Comparison of ENCODE assay signal across 9 cellular contexts in genomic region chr10:33134011-33134751, GRCh38.
DNase-seq lines count a peak whose midpoint lies in the region; ATAC-seq, FAIRE-seq and TF ChIP-seq lines count a peak whose summit lies in the region.
"Had no signal": no experiment of that assay in that cellular context is flagged by ENCODE, and none has a peak within 500 bp of the region (broad histone marks: within the 10 kb centered on the region; RNA-seq: fewer than 3 reads in every experiment).

No MANE protein-coding gene starts in this region.

- peak; percentile 98 for FAIRE-seq in H54 (lab: Jason Lieb, UNC)

- H3K4me3 Mint-ChIP-seq in CD8-positive, alpha-beta T cell, result no peak overlapping the region
- no peak overlapping the region for H3K4me3 Mint-ChIP-seq in activated naive CD8-positive, alpha-beta T cell treated with anti-CD3 and anti-CD28 coated beads, Interleukin-2, amount 10 ng/mL, durations not matched to agents 7 days and 5 days
- H3K4me3 Mint-ChIP-seq: neural crest cell had no signal

- no peaks in the 10 kb centered on the region for H3K9me3 ChIP-seq in CD8-positive, alpha-beta T cell (ENCODE audit: low read length)
- H3K9me3 ChIP-seq in SJSA1 (replicated peaks), result no peaks in the 10 kb centered on the region

- CTCF ChIA-PET in CD8-positive, alpha-beta T cell (lab: Charles Lee), result interaction anchor here (1.5 to 4.5 kb wide), 4 partner anchors 14 to 50 kb away, joined by 3 to 27 read pairs (median 7); no protein-coding TSS in a partner anchor

- no peaks in the 10 kb centered on the region for H3K36me3 Mint-ChIP-seq in CD8-positive, alpha-beta T cell
- H3K36me3 Mint-ChIP-seq in activated naive CD8-positive, alpha-beta T cell treated with anti-CD3 and anti-CD28 coated beads, Interleukin-2, amount 10 ng/mL, durations not matched to agents 7 days and 5 days, result no peaks in the 10 kb centered on the region

- H3K27ac Mint-ChIP-seq in CD8-positive, alpha-beta T cell, result peak overlapping the region; percentile 66
- H3K27ac Mint-ChIP-seq in activated naive CD8-positive, alpha-beta T cell treated with anti-CD3 and anti-CD28 coated beads, Interleukin-2, amount 10 ng/mL, durations not matched to agents 7 days and 5 days, result no peak overlapping the region

- no peaks in the 10 kb centered on the region for H3K9me3 Mint-ChIP-seq in CD8-positive, alpha-beta T cell
- H3K9me3 Mint-ChIP-seq in activated naive CD8-positive, alpha-beta T cell treated with anti-CD3 and anti-CD28 coated beads, Interleukin-2, amount 10 ng/mL, durations not matched to agents 7 days and 5 days, result no peaks in the 10 kb centered on the region
- H3K9me3 Mint-ChIP-seq: neural crest cell had no signal

- TF ChIP-seq CTCF in CD8-positive, alpha-beta T cell (IDR thresholded peaks at IDR 0.05), result no peak
- TF ChIP-seq CTCF in lower leg skin (IDR thresholded peaks at IDR 0.05), result no peak

- H3K27me3 Mint-ChIP-seq in CD8-positive, alpha-beta T cell (ENCODE audit: low read depth), result no peaks in the 10 kb centered on the region
- no peaks in the 10 kb centered on the region for H3K27me3 Mint-ChIP-seq in activated naive CD8-positive, alpha-beta T cell treated with anti-CD3 and anti-CD28 coated beads, Interleukin-2, amount 10 ng/mL, durations not matched to agents 7 days and 5 days

- peak in 6 of 7 experiments; percentile 51 to 77 (median 62) for DNase-seq in CD8-positive, alpha-beta T cell
- DNase-seq in H54 (ENCODE audit: insufficient read length, low spot score) (no peak), SJSA1 (ENCODE audit: low read depth in 1 of 2, low spot score in 2 of 2) (peak; percentile 62 to 83), lower leg skin (ENCODE audit: low spot score in 2 of 2) (peak; percentile 70 to 82), HuH-7 (ENCODE audit: low spot score) (no peak)
- DNase-seq in activated naive CD8-positive, alpha-beta T cell treated with anti-CD3 and anti-CD28 coated beads, Interleukin-2, amount 10 ng/mL, durations not matched to agents 7 days and 5 days, result no peak
- DNase-seq in stimulated activated CD8-positive, alpha-beta memory T cell treated with anti-CD3 and anti-CD28 coated beads, Interleukin-7, amount 100 ng/mL, for 48 hours (ENCODE audit: extremely low read depth in 1 of 2, low read depth in 1 of 2), result peak; percentile 39 to 77

- intact Hi-C loops in CD8-positive, alpha-beta T cell (cut with DNase I, micrococcal nuclease), result loop anchor here in 1 of 2 experiments (2.0 to 5.0 kb wide), 2 partner anchors 15 to 113 kb away; no protein-coding TSS in a partner anchor
- intact Hi-C loops in lower leg skin (cut with DNase I; ENCODE audit: low total_unique reads), result no loop called here

- WGBS in lower leg skin, 2 donors, result 43 to 58% methylated on average over 11 of the region's 11 CpGs

- H3K4me1 Mint-ChIP-seq in CD8-positive, alpha-beta T cell (ENCODE audit: low read depth), result peaks cover 70% of the 10 kb centered on the region
- H3K4me1 Mint-ChIP-seq in activated naive CD8-positive, alpha-beta T cell treated with anti-CD3 and anti-CD28 coated beads, Interleukin-2, amount 10 ng/mL, durations not matched to agents 7 days and 5 days, result peaks cover 30% of the 10 kb centered on the region

- POLR2A ChIA-PET in CD8-positive, alpha-beta T cell (lab: Charles Lee), result interaction anchor here (1.1 to 2.4 kb wide), 3 partner anchors 7 to 19 kb away, joined by 3 to 7 read pairs (median 5); no protein-coding TSS in a partner anchor
- POLR2A ChIA-PET in activated naive CD8-positive, alpha-beta T cell treated with anti-CD3 and anti-CD28 coated beads, Interleukin-2, amount 10 ng/mL, durations not matched to agents 7 days and 5 days (lab: Charles Lee), result interaction anchor here (1.1 kb wide), 1 partner anchor 8 kb away, joined by 4 read pairs; no protein-coding TSS in a partner anchor

- H3K27ac ChIP-seq in CD8-positive, alpha-beta T cell (ENCODE audit: low read depth, low read length), result peak overlapping the region; percentile 30
- H3K27ac ChIP-seq in SJSA1, result peak overlapping the region; percentile 39

- H3K36me3 ChIP-seq in CD8-positive, alpha-beta T cell (ENCODE audit: insufficient read depth, low read length), result no peaks in the 10 kb centered on the region
- H3K36me3 ChIP-seq in SJSA1, result no peaks in the 10 kb centered on the region

- H3K4me3 ChIP-seq in CD8-positive, alpha-beta T cell (ENCODE audit: low read depth, low read length), result no peak overlapping the region
- H3K4me3 ChIP-seq in SJSA1 (no peak overlapping the region), lower leg skin (ENCODE audit: low read depth, poor library complexity, severe bottlenecking) (no peak overlapping the region)

- H3K4me1 ChIP-seq in CD8-positive, alpha-beta T cell (ENCODE audit: insufficient read depth, low read length), result peaks cover 48% of the 10 kb centered on the region
- H3K4me1 ChIP-seq in SJSA1 (replicated peaks), result peaks cover 45% of the 10 kb centered on the region

- TF ChIP-seq POLR2A in H54 (IDR thresholded peaks at IDR 0.05; ENCODE audit: low read depth, low read length) (no peak), lower leg skin (IDR thresholded peaks at IDR 0.05) (no peak)

- no peaks in the 10 kb centered on the region for H3K27me3 ChIP-seq in CD8-positive, alpha-beta T cell (ENCODE audit: insufficient read depth, low read length)
- no peaks in the 10 kb centered on the region for H3K27me3 ChIP-seq in SJSA1 (replicated peaks)

- peak; percentile 67 for ATAC-seq in CD8-positive, alpha-beta T cell
- ATAC-seq in activated naive CD8-positive, alpha-beta T cell treated with anti-CD3 and anti-CD28 coated beads, Interleukin-2, amount 10 ng/mL, durations not matched to agents 7 days and 5 days (ENCODE audit: low read depth), result peak; percentile 49
- ATAC-seq in GM21528 (IDR thresholded peaks at IDR 0.05; ENCODE audit: low FRiP score, unreplicated experiment), result no peak

Comparison
In these comparisons a context has a peak if more than half of its experiments do, and no peak if none do; other contexts are left out.
1. DNase-seq: peak in CD8-positive, alpha-beta T cell (6 of 7), SJSA1 (2 of 2), lower leg skin (2 of 2) and stimulated activated CD8-positive, alpha-beta memory T cell treated with anti-CD3 and anti-CD28 coated beads, Interleukin-7, amount 100 ng/mL, for 48 hours (2 of 2); none in H54 (single experiment), activated naive CD8-positive, alpha-beta T cell treated with anti-CD3 and anti-CD28 coated beads, Interleukin-2, amount 10 ng/mL, durations not matched to agents 7 days and 5 days (single experiment) and HuH-7 (single experiment).